21 cellular contexts compared by ENCODE assay signal in the genomic region with DNA sequence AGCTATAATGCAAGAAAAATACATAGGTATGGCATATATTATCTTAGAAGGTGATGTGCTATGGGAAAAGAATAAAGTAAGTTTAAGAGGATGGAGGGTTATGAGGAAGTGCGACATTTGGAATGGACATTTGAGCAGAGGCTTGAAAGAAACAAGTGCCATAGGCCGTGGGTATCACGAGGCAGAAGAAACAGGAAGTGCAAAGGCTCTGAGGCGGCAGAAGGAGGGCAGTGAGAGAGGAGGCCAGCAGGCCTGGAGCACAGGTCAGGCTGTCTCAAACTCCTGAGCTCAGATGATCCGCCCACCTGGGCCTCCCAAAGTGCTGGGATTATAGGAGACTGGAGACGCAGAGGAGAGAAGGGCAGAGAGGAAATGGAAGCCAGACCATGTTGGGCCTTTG.
"Had no signal": no experiment of that assay in that cellular context is flagged by ENCODE, and none has a peak within 500 bp of the region (broad histone marks: within the 10 kb centered on the region; RNA-seq: fewer than 3 reads in every experiment).

No MANE protein-coding gene starts in this region.

- H3K27ac ChIP-seq: HL-60, KMS-11, RWPE1 had no signal

- H3K9me3 ChIP-seq: SK-N-SH had no signal

- FAIRE-seq: HTR-8/SVneo, K562 had no signal

- DNase-seq: Kasumi-1, MV-4-11, NCI-H1048, NCI-H1105, NCI-H1417, NCI-H1436 treated with DMSO at 0.1 percent for 48 hours, NCI-H1694, NCI-H187 treated with DMSO at 0.1 percent for 48 hours, NCI-H2029 treated with DMSO at 0.1 percent for 48 hours, NCI-H2171 treated with DMSO at 0.1 percent for 48 hours, NCI-H345, NCI-H526, SHP77, SK-N-SH, SW 1271, T-cell had no signal

- H3K4me3 ChIP-seq: K562 had no signal
